1 cellular context compared by ENCODE assay signal in genomic region chr4:188282620-188283232, GRCh38.
TF ChIP-seq lines count a peak whose summit lies in the region.

No MANE protein-coding gene starts in this region.

TF ChIP-seq in WTC11, 78 proteins besides CTCF, POLR2A, EP300 and RAD21 (continued from another document):
- no peak for TF ChIP-seq RORB (CRISPR knock-in tag; IDR thresholded peaks at IDR 0.05)
- TF ChIP-seq E2F5 (CRISPR knock-in tag; IDR thresholded peaks at IDR 0.05): no peak
- no peak for TF ChIP-seq ZMAT4 (CRISPR knock-in tag; IDR thresholded peaks at IDR 0.05)
- TF ChIP-seq EMX1 (CRISPR knock-in tag; IDR thresholded peaks at IDR 0.05): no peak
- no peak for TF ChIP-seq CDX4 (CRISPR knock-in tag; IDR thresholded peaks at IDR 0.05; ENCODE audit: borderline replicate concordance)
- no peak; the same call in 1 of the 2 replicates for TF ChIP-seq ARID4B (CRISPR knock-in tag; IDR thresholded peaks at IDR 0.05; ENCODE audit: borderline replicate concordance)
- TF ChIP-seq ZNF396 (CRISPR knock-in tag; IDR thresholded peaks at IDR 0.05; ENCODE audit: borderline replicate concordance): no peak
- TF ChIP-seq MLX (CRISPR knock-in tag; IDR thresholded peaks at IDR 0.05): no peak
- peak; percentile 24; the same call in 1 of the 2 replicates for TF ChIP-seq FOXP4 (CRISPR knock-in tag; IDR thresholded peaks at IDR 0.05)
- TF ChIP-seq NR2C2 (CRISPR knock-in tag; IDR thresholded peaks at IDR 0.05): no peak
- TF ChIP-seq ZBTB43 (CRISPR knock-in tag; IDR thresholded peaks at IDR 0.05): peak; percentile 55; the same call in 1 of the 2 replicates
- TF ChIP-seq HMGA2 (CRISPR knock-in tag; IDR thresholded peaks at IDR 0.05): no peak
- TF ChIP-seq USF2 (CRISPR knock-in tag; IDR thresholded peaks at IDR 0.05): no peak; the same call in 1 of the 2 replicates
- 0 out of 2 replicates have a peak, but pooled peaks have one; percentile 11 for TF ChIP-seq ETV6 (CRISPR knock-in tag; IDR thresholded peaks at IDR 0.05)
- TF ChIP-seq USF1 (CRISPR knock-in tag; IDR thresholded peaks at IDR 0.05): peak; percentile 41; the same call in 1 of the 2 replicates
- no peak for TF ChIP-seq ZNF138 (CRISPR knock-in tag; conservative IDR thresholded peaks at IDR 0.05)
- no peak for TF ChIP-seq IRF2 (CRISPR knock-in tag; IDR thresholded peaks at IDR 0.05; ENCODE audit: borderline replicate concordance, low read depth)
- no peak for TF ChIP-seq JUN (CRISPR knock-in tag; IDR thresholded peaks at IDR 0.05)
- TF ChIP-seq TP53 (CRISPR knock-in tag; IDR thresholded peaks at IDR 0.05): peak; percentile 77; the same call in 1 of the 2 replicates
- no peak for TF ChIP-seq FOXJ3 (CRISPR knock-in tag; IDR thresholded peaks at IDR 0.05; ENCODE audit: borderline replicate concordance)
- no peak for TF ChIP-seq ZNF317 (CRISPR knock-in tag; IDR thresholded peaks at IDR 0.05; ENCODE audit: borderline replicate concordance, low read depth)
- TF ChIP-seq ZNF416 (CRISPR knock-in tag; IDR thresholded peaks at IDR 0.05): no peak
- no peak for TF ChIP-seq HMGXB4 (CRISPR knock-in tag; IDR thresholded peaks at IDR 0.05)
- no peak for TF ChIP-seq ZNF512 (CRISPR knock-in tag; IDR thresholded peaks at IDR 0.05; ENCODE audit: borderline replicate concordance)
- no peak for TF ChIP-seq ERG (CRISPR knock-in tag; IDR thresholded peaks at IDR 0.05)
- no peak for TF ChIP-seq NFATC4 (CRISPR knock-in tag; IDR thresholded peaks at IDR 0.05)
- no peak for TF ChIP-seq CREB1 (CRISPR knock-in tag; IDR thresholded peaks at IDR 0.05)
- TF ChIP-seq ZNF425 (CRISPR knock-in tag; conservative IDR thresholded peaks at IDR 0.05): no peak
- TF ChIP-seq ZNF281 (CRISPR knock-in tag; IDR thresholded peaks at IDR 0.05): no peak
